1 cellular context compared by ENCODE assay signal in genomic region chr11:65418681-65419459, GRCh38.
TF ChIP-seq lines count a peak whose summit lies in the region.

No MANE protein-coding gene starts in this region.

TF ChIP-seq in HepG2, 621 proteins besides CTCF, POLR2A, EP300 and RAD21 (continued from another document and continues in another):
- peak; percentile 96 for TF ChIP-seq SKI (IDR thresholded peaks at IDR 0.05; ENCODE audit: partially characterized antibody)
- TF ChIP-seq, protein P1, sequence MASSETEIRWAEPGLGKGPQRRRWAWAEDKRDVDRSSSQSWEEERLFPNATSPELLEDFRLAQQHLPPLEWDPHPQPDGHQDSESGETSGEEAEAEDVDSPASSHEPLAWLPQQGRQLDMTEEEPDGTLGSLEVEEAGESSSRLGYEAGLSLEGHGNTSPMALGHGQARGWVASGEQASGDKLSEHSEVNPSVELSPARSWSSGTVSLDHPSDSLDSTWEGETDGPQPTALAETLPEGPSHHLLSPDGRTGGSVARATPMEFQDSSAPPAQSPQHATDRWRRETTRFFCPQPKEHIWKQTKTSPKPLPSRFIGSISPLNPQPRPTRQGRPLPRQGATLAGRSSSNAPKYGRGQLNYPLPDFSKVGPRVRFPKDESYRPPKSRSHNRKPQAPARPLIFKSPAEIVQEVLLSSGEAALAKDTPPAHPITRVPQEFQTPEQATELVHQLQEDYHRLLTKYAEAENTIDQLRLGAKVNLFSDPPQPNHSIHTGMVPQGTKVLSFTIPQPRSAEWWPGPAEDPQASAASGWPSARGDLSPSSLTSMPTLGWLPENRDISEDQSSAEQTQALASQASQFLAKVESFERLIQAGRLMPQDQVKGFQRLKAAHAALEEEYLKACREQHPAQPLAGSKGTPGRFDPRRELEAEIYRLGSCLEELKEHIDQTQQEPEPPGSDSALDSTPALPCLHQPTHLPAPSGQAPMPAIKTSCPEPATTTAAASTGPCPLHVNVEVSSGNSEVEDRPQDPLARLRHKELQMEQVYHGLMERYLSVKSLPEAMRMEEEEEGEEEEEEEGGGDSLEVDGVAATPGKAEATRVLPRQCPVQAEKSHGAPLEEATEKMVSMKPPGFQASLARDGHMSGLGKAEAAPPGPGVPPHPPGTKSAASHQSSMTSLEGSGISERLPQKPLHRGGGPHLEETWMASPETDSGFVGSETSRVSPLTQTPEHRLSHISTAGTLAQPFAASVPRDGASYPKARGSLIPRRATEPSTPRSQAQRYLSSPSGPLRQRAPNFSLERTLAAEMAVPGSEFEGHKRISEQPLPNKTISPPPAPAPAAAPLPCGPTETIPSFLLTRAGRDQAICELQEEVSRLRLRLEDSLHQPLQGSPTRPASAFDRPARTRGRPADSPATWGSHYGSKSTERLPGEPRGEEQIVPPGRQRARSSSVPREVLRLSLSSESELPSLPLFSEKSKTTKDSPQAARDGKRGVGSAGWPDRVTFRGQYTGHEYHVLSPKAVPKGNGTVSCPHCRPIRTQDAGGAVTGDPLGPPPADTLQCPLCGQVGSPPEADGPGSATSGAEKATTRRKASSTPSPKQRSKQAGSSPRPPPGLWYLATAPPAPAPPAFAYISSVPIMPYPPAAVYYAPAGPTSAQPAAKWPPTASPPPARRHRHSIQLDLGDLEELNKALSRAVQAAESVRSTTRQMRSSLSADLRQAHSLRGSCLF (CRISPR knock-in tag; IDR thresholded peaks at IDR 0.05; ENCODE audit: borderline replicate concordance): peak; percentile 59; the same call in 1 of the 2 replicates
- 0 out of 2 replicates have a peak, but pooled peaks have one; percentile 55 for TF ChIP-seq RBAK (CRISPR knock-in tag; IDR thresholded peaks at IDR 0.05)
- peak; percentile 51; the same call in 1 of the 2 replicates for TF ChIP-seq GATA4 (IDR thresholded peaks at IDR 0.05; ENCODE audit: borderline replicate concordance, low read depth)
- TF ChIP-seq ISX (CRISPR knock-in tag; conservative IDR thresholded peaks at IDR 0.05): 0 out of 2 replicates have a peak, but pooled peaks have one; percentile 17
- TF ChIP-seq ZBTB33 (CRISPR knock-in tag; IDR thresholded peaks at IDR 0.05): no peak
- TF ChIP-seq ZNF777 (CRISPR knock-in tag; IDR thresholded peaks at IDR 0.05): 0 out of 2 replicates have a peak, but pooled peaks have one; percentile 24
- peak; percentile 94 for TF ChIP-seq ZC3H13 (CRISPR knock-in tag; IDR thresholded peaks at IDR 0.05)
- peak; percentile 92 for TF ChIP-seq RXRB (CRISPR knock-in tag; IDR thresholded peaks at IDR 0.05; ENCODE audit: borderline replicate concordance)
- TF ChIP-seq NFE2 (CRISPR knock-in tag; IDR thresholded peaks at IDR 0.05): peak; percentile 99
- peak; percentile 78 for TF ChIP-seq POLR2G (IDR thresholded peaks at IDR 0.05; ENCODE audit: low read depth, low read length)
- TF ChIP-seq ELF1 (CRISPR knock-in tag; IDR thresholded peaks at IDR 0.05): peak; percentile 50
- no peak for TF ChIP-seq JARID2 (CRISPR knock-in tag; IDR thresholded peaks at IDR 0.05; ENCODE audit: insufficient replicate concordance)
- TF ChIP-seq SSRP1 (CRISPR knock-in tag; IDR thresholded peaks at IDR 0.05): peak; percentile 93
- peak; percentile 83 for TF ChIP-seq MAZ (IDR thresholded peaks at IDR 0.05; ENCODE audit: borderline replicate concordance, low read depth, low read length)
- TF ChIP-seq MAZ (CRISPR knock-in tag; IDR thresholded peaks at IDR 0.05; ENCODE audit: low read depth): peak; percentile 91
- TF ChIP-seq ZNF747 (CRISPR knock-in tag; IDR thresholded peaks at IDR 0.05; ENCODE audit: borderline replicate concordance): peak; percentile 55; the same call in 1 of the 2 replicates
- TF ChIP-seq CREB1 (IDR thresholded peaks at IDR 0.05): peak; percentile 28; the same call in 1 of the 2 replicates
- TF ChIP-seq CREB1 (CRISPR knock-in tag; IDR thresholded peaks at IDR 0.05): no peak
- TF ChIP-seq ZFY (CRISPR knock-in tag; IDR thresholded peaks at IDR 0.05): peak; percentile 96
- peak; percentile 41; the same call in 1 of the 2 replicates for TF ChIP-seq ZNF441 (CRISPR knock-in tag; IDR thresholded peaks at IDR 0.05; ENCODE audit: borderline replicate concordance)
- TF ChIP-seq ZNF775 (CRISPR knock-in tag; IDR thresholded peaks at IDR 0.05; ENCODE audit: borderline replicate concordance): no peak
- peak; percentile 81 for TF ChIP-seq PHF8 (CRISPR knock-in tag; IDR thresholded peaks at IDR 0.05)
- no peak for TF ChIP-seq ZSCAN30 (CRISPR knock-in tag; IDR thresholded peaks at IDR 0.05)
- TF ChIP-seq ZNF280D (CRISPR knock-in tag; IDR thresholded peaks at IDR 0.05): peak; percentile 81
- peak; percentile 84 for TF ChIP-seq HMG20B (CRISPR knock-in tag; conservative IDR thresholded peaks at IDR 0.05)
- no peak; the same call in 1 of the 2 replicates for TF ChIP-seq ZBTB42 (CRISPR knock-in tag; IDR thresholded peaks at IDR 0.05)
- TF ChIP-seq SOX5 (CRISPR knock-in tag; IDR thresholded peaks at IDR 0.05; ENCODE audit: borderline replicate concordance): peak; percentile 94
- TF ChIP-seq, protein P2, sequence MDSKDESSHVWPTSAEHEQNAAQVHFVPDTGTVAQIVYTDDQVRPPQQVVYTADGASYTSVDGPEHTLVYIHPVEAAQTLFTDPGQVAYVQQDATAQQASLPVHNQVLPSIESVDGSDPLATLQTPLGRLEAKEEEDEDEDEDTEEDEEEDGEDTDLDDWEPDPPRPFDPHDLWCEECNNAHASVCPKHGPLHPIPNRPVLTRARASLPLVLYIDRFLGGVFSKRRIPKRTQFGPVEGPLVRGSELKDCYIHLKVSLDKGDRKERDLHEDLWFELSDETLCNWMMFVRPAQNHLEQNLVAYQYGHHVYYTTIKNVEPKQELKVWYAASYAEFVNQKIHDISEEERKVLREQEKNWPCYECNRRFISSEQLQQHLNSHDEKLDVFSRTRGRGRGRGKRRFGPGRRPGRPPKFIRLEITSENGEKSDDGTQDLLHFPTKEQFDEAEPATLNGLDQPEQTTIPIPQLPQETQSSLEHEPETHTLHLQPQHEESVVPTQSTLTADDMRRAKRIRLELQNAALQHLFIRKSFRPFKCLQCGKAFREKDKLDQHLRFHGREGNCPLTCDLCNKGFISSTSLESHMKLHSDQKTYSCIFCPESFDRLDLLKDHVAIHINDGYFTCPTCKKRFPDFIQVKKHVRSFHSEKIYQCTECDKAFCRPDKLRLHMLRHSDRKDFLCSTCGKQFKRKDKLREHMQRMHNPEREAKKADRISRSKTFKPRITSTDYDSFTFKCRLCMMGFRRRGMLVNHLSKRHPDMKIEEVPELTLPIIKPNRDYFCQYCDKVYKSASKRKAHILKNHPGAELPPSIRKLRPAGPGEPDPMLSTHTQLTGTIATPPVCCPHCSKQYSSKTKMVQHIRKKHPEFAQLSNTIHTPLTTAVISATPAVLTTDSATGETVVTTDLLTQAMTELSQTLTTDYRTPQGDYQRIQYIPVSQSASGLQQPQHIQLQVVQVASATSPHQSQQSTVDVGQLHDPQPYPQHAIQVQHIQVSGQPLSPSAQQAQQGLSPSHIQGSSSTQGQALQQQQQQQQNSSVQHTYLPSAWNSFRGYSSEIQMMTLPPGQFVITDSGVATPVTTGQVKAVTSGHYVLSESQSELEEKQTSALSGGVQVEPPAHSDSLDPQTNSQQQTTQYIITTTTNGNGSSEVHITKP (CRISPR knock-in tag; IDR thresholded peaks at IDR 0.05; ENCODE audit: low read depth): peak; percentile 72
- TF ChIP-seq GATAD2A (CRISPR knock-in tag; IDR thresholded peaks at IDR 0.05): peak; percentile 81
- TF ChIP-seq CSRNP2 (CRISPR knock-in tag; conservative IDR thresholded peaks at IDR 0.05; ENCODE audit: low read depth): no peak
- peak; percentile 87 for TF ChIP-seq RAD51 (IDR thresholded peaks at IDR 0.05; ENCODE audit: borderline replicate concordance)
- peak; percentile 92 for TF ChIP-seq ZNF503 (CRISPR knock-in tag; IDR thresholded peaks at IDR 0.05)
- 0 out of 2 replicates have a peak, but pooled peaks have one; percentile 62 for TF ChIP-seq BCL3 (CRISPR knock-in tag; IDR thresholded peaks at IDR 0.05)
- TF ChIP-seq, protein P3, sequence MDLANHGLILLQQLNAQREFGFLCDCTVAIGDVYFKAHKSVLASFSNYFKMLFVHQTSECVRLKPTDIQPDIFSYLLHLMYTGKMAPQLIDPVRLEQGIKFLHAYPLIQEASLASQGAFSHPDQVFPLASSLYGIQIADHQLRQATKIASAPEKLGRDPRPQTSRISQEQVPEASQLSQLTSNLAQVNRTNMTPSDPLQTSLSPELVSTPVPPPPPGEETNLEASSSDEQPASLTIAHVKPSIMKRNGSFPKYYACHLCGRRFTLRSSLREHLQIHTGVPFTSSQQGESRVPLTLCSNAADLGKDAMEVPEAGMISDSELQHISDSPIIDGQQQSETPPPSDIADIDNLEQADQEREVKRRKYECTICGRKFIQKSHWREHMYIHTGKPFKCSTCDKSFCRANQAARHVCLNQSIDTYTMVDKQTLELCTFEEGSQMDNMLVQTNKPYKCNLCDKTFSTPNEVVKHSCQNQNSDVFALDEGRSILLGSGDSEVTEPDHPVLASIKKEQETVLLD (CRISPR knock-in tag; IDR thresholded peaks at IDR 0.05; ENCODE audit: low read depth): no peak; the same call in 1 of the 2 replicates
- TF ChIP-seq RXRA (CRISPR knock-in tag; IDR thresholded peaks at IDR 0.05): peak; percentile 97
- TF ChIP-seq TAF1 (CRISPR knock-in tag; IDR thresholded peaks at IDR 0.05): peak; percentile 88
- no peak for TF ChIP-seq NR2F2 (IDR thresholded peaks at IDR 0.05; ENCODE audit: borderline replicate concordance, low read depth)
- no peak for TF ChIP-seq NFKB2 (CRISPR knock-in tag; IDR thresholded peaks at IDR 0.05; ENCODE audit: borderline replicate concordance)
- TF ChIP-seq RBM22 (optimal IDR thresholded peaks at IDR 0.05; ENCODE audit: low read length): peak; percentile 84
